25 cellular contexts compared by ENCODE assay signal in the genomic region with DNA sequence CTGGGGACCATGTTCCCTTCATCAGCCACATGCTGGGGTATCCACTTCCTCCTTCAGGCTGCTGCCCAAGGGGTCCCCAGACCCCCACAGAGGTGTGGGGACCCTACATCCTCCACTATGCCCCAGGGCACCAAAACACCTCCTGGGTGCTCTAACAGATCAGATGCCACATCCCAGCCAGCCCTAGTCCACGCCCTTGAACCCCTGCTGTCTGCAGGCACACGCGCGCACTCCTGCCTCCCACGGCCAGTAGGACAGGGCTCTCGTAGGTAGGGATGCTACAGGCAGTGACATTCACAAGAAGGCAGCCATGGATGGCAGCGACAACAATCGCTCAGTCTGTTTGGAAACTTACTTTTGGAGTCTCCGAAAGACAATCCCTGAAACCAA. TPM values are rescaled to one million over a fixed set of nuclear protein-coding genes. Genes with fewer than 3 reads are reported as not detected.
A peak's percentile ranks its signal among the peaks of the same experiment; 100 is the strongest.
DNase-seq lines count a peak whose midpoint lies in the region; ATAC-seq and TF ChIP-seq lines count a peak whose summit lies in the region.
"Had no signal": no experiment of that assay in that cellular context is flagged by ENCODE, and none has a peak within 500 bp of the region (broad histone marks: within the 10 kb centered on the region; RNA-seq: fewer than 3 reads in every experiment).

No MANE protein-coding gene starts in this region.

- intact Hi-C loops in thyroid gland (cut with DNase I), result no loop called here

- peak; percentile 11 for DNase-seq in activated T-cell treated with anti-CD3 and anti-CD28 coated beads, Interleukin-2, amount 50 U/mL, for 24 hours
- no peak for DNase-seq in activated T-cell treated with anti-CD3 and anti-CD28 coated beads, Interleukin-2, amount 50 U/mL, for 48 hours
- DNase-seq in HFFc6, result no peak
- peak; percentile 32 for DNase-seq in endodermal cell
- peak; percentile 10 for DNase-seq in omental fat pad (ENCODE audit: low spot score)
- DNase-seq in thyroid gland, result no peak
- DNase-seq: ACHN; activated CD8-positive, alpha-beta T cell treated with anti-CD3 and anti-CD28 coated beads, Interleukin-2, amount 10 ng/mL, durations not matched to agents 7 days and 5 days; Calu3; KG1; kidney glomerular epithelial cell; mesendoderm; MV-4-11; naive B cell; NCI-H1694; NCI-H2171; NCI-H526; substantia nigra; T-helper 9 cell had no signal

- H3K9me3 ChIP-seq in endodermal cell (ENCODE audit: control insufficient read depth, low read length), result no peaks in the 10 kb centered on the region
- H3K9me3 ChIP-seq in thyroid gland, result no peaks in the 10 kb centered on the region
- H3K9me3 ChIP-seq: BLaER1 treated with 17β-estradiol and CSF1 and Interleukin-3, amounts not matched to agents 10 nM and 100 nM; breast epithelium; uterus had no signal

- no peak overlapping the region for H3K27ac Mint-ChIP-seq in activated T-cell treated with anti-CD3 and anti-CD28 coated beads, Interleukin-2, amount 50 U/mL, for 24 hours
- H3K27ac Mint-ChIP-seq in HFFc6 (peak overlapping the region; percentile 56), endodermal cell (no peak overlapping the region)
- H3K27ac Mint-ChIP-seq in stimulated activated memory B cell treated with anti-CD40 and anti-IgM and Interleukin-4, amounts not matched to agents 10 μg/mL and 1 μg/mL and 100 μg/mL, for 72 hours, result no peak overlapping the region
- H3K27ac Mint-ChIP-seq: naive B cell, WTC11 had no signal

- WGBS in endodermal cell (ENCODE audit: insufficient coverage in 1 of 2, insufficient read length in 1 of 2), 2 experiments, result 85 to 86% methylated on average over 9 of the region's 9 CpGs
- WGBS in thyroid gland, 2 donors, result 79 to 97% methylated on average over 5 to 9 of the region's 9 CpGs

- H3K9ac ChIP-seq in endodermal cell (ENCODE audit: extremely low read depth, low read length, poor library complexity, severe bottlenecking), result no peak overlapping the region
- H3K9ac ChIP-seq: BLaER1 treated with 17β-estradiol and CSF1 and Interleukin-3, amounts not matched to agents 10 nM and 100 nM had no signal

- no peak for ATAC-seq in omental fat pad (ENCODE audit: low FRiP score)
- no peak for ATAC-seq in stimulated activated memory B cell treated with anti-CD40 and anti-IgM and Interleukin-4, amounts not matched to agents 10 μg/mL and 1 μg/mL and 100 μg/mL, for 72 hours
- ATAC-seq in HG03439 (IDR thresholded peaks at IDR 0.05; ENCODE audit: unreplicated experiment), result no peak
- ATAC-seq: activated CD8-positive, alpha-beta T cell treated with anti-CD3 and anti-CD28 coated beads, Interleukin-2, amount 10 ng/mL, durations not matched to agents 7 days and 5 days; WTC11 had no signal

- H3K36me3 ChIP-seq in endodermal cell (ENCODE audit: control insufficient read depth, insufficient read depth, low read length), result no peaks in the 10 kb centered on the region
- H3K36me3 ChIP-seq in thyroid gland, result no peaks in the 10 kb centered on the region
- H3K36me3 ChIP-seq: BLaER1 treated with 17β-estradiol and CSF1 and Interleukin-3, amounts not matched to agents 10 nM and 100 nM; breast epithelium; uterus had no signal

- no peaks in the 10 kb centered on the region for H3K4me1 ChIP-seq in endodermal cell (ENCODE audit: control insufficient read depth, insufficient read depth, low read length)
- peaks cover 11 to 23% of the 10 kb centered on the region in 2 donors for H3K4me1 ChIP-seq in thyroid gland

- H3K27me3 ChIP-seq in endodermal cell (ENCODE audit: control insufficient read depth, insufficient read depth, low read length, poor library complexity, severe bottlenecking) (peaks cover 8% of the 10 kb centered on the region), thyroid gland (no peaks in the 10 kb centered on the region)
- H3K27me3 ChIP-seq: breast epithelium, uterus had no signal

- peaks cover 38% of the 10 kb centered on the region for H3K27me3 Mint-ChIP-seq in activated T-cell treated with anti-CD3 and anti-CD28 coated beads, Interleukin-2, amount 50 U/mL, for 24 hours
- H3K27me3 Mint-ChIP-seq in HFFc6 (ENCODE audit: insufficient read depth), result peaks cover 2% of the 10 kb centered on the region; the same call in 1 of the 2 replicates
- H3K27me3 Mint-ChIP-seq in endodermal cell (ENCODE audit: insufficient read depth), result peaks cover 45% of the 10 kb centered on the region
- H3K27me3 Mint-ChIP-seq in stimulated activated memory B cell treated with anti-CD40 and anti-IgM and Interleukin-4, amounts not matched to agents 10 μg/mL and 1 μg/mL and 100 μg/mL, for 72 hours, result peaks cover 54% of the 10 kb centered on the region

- no peaks in the 10 kb centered on the region for H3K36me3 Mint-ChIP-seq in activated T-cell treated with anti-CD3 and anti-CD28 coated beads, Interleukin-2, amount 50 U/mL, for 24 hours (ENCODE audit: low read depth)
- H3K36me3 Mint-ChIP-seq in HFFc6 (ENCODE audit: low read depth) (no peaks in the 10 kb centered on the region), endodermal cell (ENCODE audit: low read depth) (no peaks in the 10 kb centered on the region)
- no peaks in the 10 kb centered on the region for H3K36me3 Mint-ChIP-seq in stimulated activated memory B cell treated with anti-CD40 and anti-IgM and Interleukin-4, amounts not matched to agents 10 μg/mL and 1 μg/mL and 100 μg/mL, for 72 hours
- H3K36me3 Mint-ChIP-seq: naive B cell, WTC11 had no signal

- H3K4me1 Mint-ChIP-seq in activated T-cell treated with anti-CD3 and anti-CD28 coated beads, Interleukin-2, amount 50 U/mL, for 24 hours (ENCODE audit: low read depth), result peaks cover 25% of the 10 kb centered on the region
- peaks cover 44% of the 10 kb centered on the region for H3K4me1 Mint-ChIP-seq in HFFc6 (ENCODE audit: low read depth)
- H3K4me1 Mint-ChIP-seq in endodermal cell, result no peaks in the 10 kb centered on the region
- H3K4me1 Mint-ChIP-seq in stimulated activated memory B cell treated with anti-CD40 and anti-IgM and Interleukin-4, amounts not matched to agents 10 μg/mL and 1 μg/mL and 100 μg/mL, for 72 hours, result peaks cover 14% of the 10 kb centered on the region

- H3K27ac ChIP-seq in endodermal cell (ENCODE audit: low read depth, low read length) (no peak overlapping the region), thyroid gland (no peak overlapping the region)
- H3K27ac ChIP-seq: BLaER1 treated with 17β-estradiol and CSF1 and Interleukin-3, amounts not matched to agents 10 nM and 100 nM; uterus had no signal

- TF ChIP-seq POLR2A in thyroid gland (IDR thresholded peaks at IDR 0.05), result no peak

- no peaks in the 10 kb centered on the region for H3K9me3 Mint-ChIP-seq in activated T-cell treated with anti-CD3 and anti-CD28 coated beads, Interleukin-2, amount 50 U/mL, for 24 hours
- H3K9me3 Mint-ChIP-seq in HFFc6, result no peaks in the 10 kb centered on the region
- H3K9me3 Mint-ChIP-seq in endodermal cell, result no peaks in the 10 kb centered on the region
- H3K9me3 Mint-ChIP-seq in stimulated activated memory B cell treated with anti-CD40 and anti-IgM and Interleukin-4, amounts not matched to agents 10 μg/mL and 1 μg/mL and 100 μg/mL, for 72 hours, result peaks cover 5% of the 10 kb centered on the region
- H3K9me3 Mint-ChIP-seq: naive B cell had no signal

- no peak overlapping the region for H3K4me3 Mint-ChIP-seq in activated T-cell treated with anti-CD3 and anti-CD28 coated beads, Interleukin-2, amount 50 U/mL, for 24 hours
- H3K4me3 Mint-ChIP-seq in HFFc6, result no peak overlapping the region
- H3K4me3 Mint-ChIP-seq in endodermal cell, result no peak overlapping the region
- H3K4me3 Mint-ChIP-seq in stimulated activated memory B cell treated with anti-CD40 and anti-IgM and Interleukin-4, amounts not matched to agents 10 μg/mL and 1 μg/mL and 100 μg/mL, for 72 hours, result no peak overlapping the region
- H3K4me3 Mint-ChIP-seq: activated CD8-positive, alpha-beta T cell treated with anti-CD3 and anti-CD28 coated beads, Interleukin-2, amount 10 ng/mL, durations not matched to agents 7 days and 5 days; WTC11 had no signal

- no peak overlapping the region for H3K4me3 ChIP-seq in endodermal cell (ENCODE audit: low read length)
- no peak overlapping the region for H3K4me3 ChIP-seq in thyroid gland (replicated peaks in 1 of 3)
- H3K4me3 ChIP-seq: BLaER1 treated with 17β-estradiol and CSF1 and Interleukin-3, amounts not matched to agents 10 nM and 100 nM; breast epithelium; uterus had no signal

- TF ChIP-seq CTCF in HFFc6 (IDR thresholded peaks at IDR 0.05) (no peak), endodermal cell (conservative IDR thresholded peaks at IDR 0.05) (no peak), omental fat pad (IDR thresholded peaks at IDR 0.05) (no peak), thyroid gland (IDR thresholded peaks at IDR 0.05) (no peak)

RNA-seq across cellular contexts. Expression of a gene that starts 3.0 kb away (rescaled TPM):
- 100 to 1,000 TPM; 315 to 403 (median 350) TPM for total RNA-seq in HFFc6 (2021; fragmentation: NEBNext Ultra II Directional; extraction: Animal tissue kit (Norgen Biotek cat#: 25700))
- total RNA-seq in endodermal cell (10 to 100 TPM; 37.8 to 69.7 TPM), omental fat pad (10 to 100 TPM; 33.6 to 91.4 (median 39.5) TPM), thyroid gland (10 to 100 TPM; 14.1 to 35.5 (median 26.8) TPM)
- 55.9 TPM for polyA plus RNA-seq in endodermal cell (2013, experiment 1 of 2)
- 56.9 TPM for polyA plus RNA-seq in endodermal cell (2013, experiment 2 of 2)

Comparison
In these comparisons a context has a peak if more than half of its experiments do, and no peak if none do; other contexts are left out.
1. DNase-seq: peak in activated T-cell treated with anti-CD3 and anti-CD28 coated beads, Interleukin-2, amount 50 U/mL, for 24 hours (single experiment), endodermal cell (single experiment) and omental fat pad (single experiment); none in activated T-cell treated with anti-CD3 and anti-CD28 coated beads, Interleukin-2, amount 50 U/mL, for 48 hours (0 of 2), HFFc6 (single experiment) and thyroid gland (0 of 2).